ENCODE assay signal across 8 cellular contexts in genomic region chr18:47901624-47902362, GRCh38. TPM values are rescaled to one million over a fixed set of nuclear protein-coding genes. Genes with fewer than 3 reads are reported as not detected.
A peak's percentile ranks its signal among the peaks of the same experiment; 100 is the strongest.
DNase-seq lines count a peak whose midpoint lies in the region; ATAC-seq, FAIRE-seq and TF ChIP-seq lines count a peak whose summit lies in the region.

No MANE protein-coding gene starts in this region.

- H3K9me3 ChIP-seq in gastroesophageal sphincter, result peaks cover 0 to 16% (median 0%) of the 10 kb centered on the region in 3 donors

- WGBS in gastroesophageal sphincter (ENCODE audit: low coverage in 1 of 2), 2 donors, result 80 to 98% methylated on average over 6 to 7 of the region's 7 CpGs

- TF ChIP-seq POLR2A in GM12892 (IDR thresholded peaks at IDR 0.05; ENCODE audit: low read depth, low read length), result no peak
- no peak for TF ChIP-seq POLR2A in gastroesophageal sphincter (IDR thresholded peaks at IDR 0.05)

- no peak for TF ChIP-seq EP300 in gastroesophageal sphincter (IDR thresholded peaks at IDR 0.05)

- H3K36me3 ChIP-seq in gastroesophageal sphincter, result peaks cover 2 to 5% of the 10 kb centered on the region in 2 donors

- peak; percentile 58 for FAIRE-seq in GM12892 (lab: Jason Lieb, UNC)

- peak; percentile 97 for ATAC-seq in GM21576 (IDR thresholded peaks at IDR 0.05; ENCODE audit: unreplicated experiment)
- ATAC-seq in gastroesophageal sphincter, result no peak

- no peak overlapping the region for H3K4me3 ChIP-seq in fibroblast of villous mesenchyme (ENCODE audit: low read depth, low read length)
- no peak overlapping the region for H3K4me3 ChIP-seq in gastroesophageal sphincter
- H3K4me3 ChIP-seq in coronary artery, result no peak overlapping the region

- H3K27ac ChIP-seq in gastroesophageal sphincter (no peak overlapping the region), coronary artery (no peak overlapping the region)

- in situ Hi-C loops in KBM-7 (cut with MboI; ENCODE audit: low pct_unique_long_range_greater_than_20kb, low sequenced_read_pairs), result no loop called here

- H3K4me1 ChIP-seq in gastroesophageal sphincter, result peaks cover 0 to 24% (median 6%) of the 10 kb centered on the region in 3 donors

- DNase-seq in GM12892 (ENCODE audit: insufficient read length) (no peak), KBM-7 (peak; percentile 90), fibroblast of villous mesenchyme (ENCODE audit: low read depth) (peak; percentile 44), AG08396 (ENCODE audit: low spot score) (no peak), coronary artery (ENCODE audit: low spot score) (no peak), HuH-7 (ENCODE audit: low spot score) (no peak)

- H3K27me3 ChIP-seq in gastroesophageal sphincter, result no peaks in the 10 kb centered on the region

- no peak for TF ChIP-seq CTCF in fibroblast of villous mesenchyme (IDR thresholded peaks at IDR 0.05; ENCODE audit: insufficient read depth, low read depth, low read length)
- no peak for TF ChIP-seq CTCF in gastroesophageal sphincter (IDR thresholded peaks at IDR 0.05)
- no peak for TF ChIP-seq CTCF in coronary artery (IDR thresholded peaks at IDR 0.05)

RNA-seq across cellular contexts. Expression of gene SMAD2, which starts 28.7 kb away (rescaled TPM):
- 84.0 TPM for polyA plus RNA-seq in GM12892 (2012; ENCODE audit: missing spikeins)
- total RNA-seq in fibroblast of villous mesenchyme (33.2 and 36.3 TPM in 2 replicates), gastroesophageal sphincter (100 to 1,000 TPM in 2 of 4 donors, 10 to 100 TPM in 2; 76.5 to 143 (median 109) TPM)

Comparison
In these comparisons a context has a peak if more than half of its experiments do, and no peak if none do; other contexts are left out.
1. DNase-seq: peak in KBM-7 (single experiment) and fibroblast of villous mesenchyme (single experiment); none in GM12892 (single experiment), AG08396 (single experiment), coronary artery (single experiment) and HuH-7 (single experiment).